ENCODE assay signal across 16 cellular contexts in the genomic region with DNA sequence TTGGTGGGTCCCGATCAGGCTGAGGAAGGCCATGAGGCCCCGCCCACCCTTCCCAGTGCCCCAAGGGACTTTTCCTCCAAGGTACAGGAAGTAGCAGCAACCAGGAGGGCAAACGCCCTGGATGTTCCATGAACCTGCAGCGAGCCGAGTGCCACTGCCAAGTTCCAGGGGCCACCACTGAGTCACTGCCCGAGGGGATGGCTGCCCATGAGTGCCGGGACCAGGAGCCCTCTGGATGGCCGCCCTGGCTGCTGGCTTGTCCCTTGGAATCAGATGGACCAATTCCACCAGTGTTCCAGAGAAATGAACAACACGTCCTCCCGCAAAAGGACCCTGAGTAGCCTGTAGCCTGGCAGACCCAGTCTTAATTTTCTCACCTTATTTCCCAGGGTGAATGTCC.
A peak's percentile ranks its signal among the peaks of the same experiment; 100 is the strongest.
DNase-seq lines count a peak whose midpoint lies in the region; ATAC-seq and TF ChIP-seq lines count a peak whose summit lies in the region.
"Had no signal": no experiment of that assay in that cellular context is flagged by ENCODE, and none has a peak within 500 bp of the region (broad histone marks: within the 10 kb centered on the region; RNA-seq: fewer than 3 reads in every experiment).

No MANE protein-coding gene starts in this region.

- H3K4me3 ChIP-seq in AG04450 (ENCODE audit: low read depth, low read length): no peak overlapping the region
- peak overlapping the region; percentile 36 for H3K4me3 ChIP-seq in coronary artery
- no peak overlapping the region for H3K4me3 ChIP-seq in lower lobe of right lung
- no peak overlapping the region for H3K4me3 ChIP-seq in spleen
- H3K4me3 ChIP-seq: lung, SJSA1 had no signal

- no peak for TF ChIP-seq CTCF in AG04450 (IDR thresholded peaks at IDR 0.05; ENCODE audit: low read depth, low read length)
- no peak for TF ChIP-seq CTCF in coronary artery (IDR thresholded peaks at IDR 0.05)
- no peak for TF ChIP-seq CTCF in lower lobe of right lung (IDR thresholded peaks at IDR 0.05)
- no peak for TF ChIP-seq CTCF in spleen (IDR thresholded peaks at IDR 0.05 in 8 of 11, conservative IDR thresholded peaks at IDR 0.05 in 3 of 11)

- CTCF ChIA-PET in AG04450 (lab: Charles Lee): no interaction called here

- peak overlapping the region; percentile 11 for H3K27ac ChIP-seq in AG04450 (ENCODE audit: low read depth, low read length)
- peak overlapping the region; percentile 83 to 96 for H3K27ac ChIP-seq in coronary artery
- H3K27ac ChIP-seq in lower lobe of right lung: peak overlapping the region; percentile 53
- H3K27ac ChIP-seq in spleen: peak overlapping the region in 7 of 8 donors; percentile 17 to 79 (median 73)
- H3K27ac ChIP-seq: epithelial cell of prostate, SJSA1, VCaP had no signal

- H3K36me3 ChIP-seq in lower lobe of right lung: peaks cover 6% of the 10 kb centered on the region
- peaks cover 0 to 45% (median 0%) of the 10 kb centered on the region in 6 donors for H3K36me3 ChIP-seq in spleen

- 72 to 81% (median 76%) methylated on average over 9 to 10 of the region's 10 CpGs for WGBS in spleen, 5 donors

- DNase-seq in AG04450 (ENCODE audit: low read depth, low spot score) (no peak), coronary artery (ENCODE audit: low spot score) (peak; percentile 97), lower lobe of right lung (no peak), spleen (no peak), DMS 273 (lab: John Stamatoyannopoulos, UW; ENCODE audit: unreplicated experiment) (no peak), cerebellar nuclear complex (lab: John Stamatoyannopoulos, UW) (no peak), SKM-1 treated with dmso at 0.1 percent for 144 hours (lab: John Stamatoyannopoulos, UW; ENCODE audit: unreplicated experiment) (no peak)
- no peak for DNase-seq in activated CD4-positive, CD25-positive, alpha-beta regulatory T cell treated with anti-CD3 and anti-CD28 coated beads, Interleukin-2, amount 50 U/mL, for 72 hours
- DNase-seq: activated CD8-positive, alpha-beta memory T cell treated with anti-CD3 and anti-CD28 coated beads, Interleukin-2, amount 10 ng/mL, durations not matched to agents 7 days and 5 days; activated naive CD4-positive, alpha-beta T cell; NK-92 treated with Interleukin-12 subunit alpha and Interleukin-12 subunit beta, amount 100 ng/mL, for 24 hours; occipital lobe had no signal

- H3K9me3 ChIP-seq in AG04450 (ENCODE audit: control insufficient read depth, insufficient read depth, low read length) (no peaks in the 10 kb centered on the region; the same call in 1 of the 2 replicates), lower lobe of right lung (no peaks in the 10 kb centered on the region), spleen (peaks cover 0 to 3% (median 0%) of the 10 kb centered on the region in 8 donors)
- H3K9me3 ChIP-seq: SJSA1 had no signal

- TF ChIP-seq POLR2A in spleen (IDR thresholded peaks at IDR 0.05): no peak

- peaks cover 47% of the 10 kb centered on the region for H3K4me1 ChIP-seq in lower lobe of right lung
- peaks cover 17 to 59% (median 52%) of the 10 kb centered on the region in 6 donors for H3K4me1 ChIP-seq in spleen

- H3K27me3 ChIP-seq in AG04450 (ENCODE audit: control insufficient read depth, insufficient read depth, low read length): no peaks in the 10 kb centered on the region
- no peaks in the 10 kb centered on the region for H3K27me3 ChIP-seq in lower lobe of right lung (ENCODE audit: low read depth)
- H3K27me3 ChIP-seq in spleen (replicated peaks in 1 of 7): peaks cover 0 to 14% (median 0%) of the 10 kb centered on the region in 7 donors
- H3K27me3 ChIP-seq: SJSA1 had no signal

- POLR2A ChIA-PET in AG04450 (lab: Yijun Ruan, JAX): no interaction called here

- ATAC-seq in lower lobe of right lung: no peak

- intact Hi-C loops in lower lobe of right lung (cut with DNase I) (no loop called here), spleen (cut with DNase I; ENCODE audit: low total_unique reads) (no loop called here)

Comparison
In these comparisons a context has a peak if more than half of its experiments do, and no peak if none do; other contexts are left out.
1. H3K27ac ChIP-seq: peak in every context shown above with its lines; median percentile 90 in coronary artery; 73 in spleen; 53 in lower lobe of right lung; 11 in AG04450.